ENCODE assay signal across 12 cellular contexts in the genomic region with DNA sequence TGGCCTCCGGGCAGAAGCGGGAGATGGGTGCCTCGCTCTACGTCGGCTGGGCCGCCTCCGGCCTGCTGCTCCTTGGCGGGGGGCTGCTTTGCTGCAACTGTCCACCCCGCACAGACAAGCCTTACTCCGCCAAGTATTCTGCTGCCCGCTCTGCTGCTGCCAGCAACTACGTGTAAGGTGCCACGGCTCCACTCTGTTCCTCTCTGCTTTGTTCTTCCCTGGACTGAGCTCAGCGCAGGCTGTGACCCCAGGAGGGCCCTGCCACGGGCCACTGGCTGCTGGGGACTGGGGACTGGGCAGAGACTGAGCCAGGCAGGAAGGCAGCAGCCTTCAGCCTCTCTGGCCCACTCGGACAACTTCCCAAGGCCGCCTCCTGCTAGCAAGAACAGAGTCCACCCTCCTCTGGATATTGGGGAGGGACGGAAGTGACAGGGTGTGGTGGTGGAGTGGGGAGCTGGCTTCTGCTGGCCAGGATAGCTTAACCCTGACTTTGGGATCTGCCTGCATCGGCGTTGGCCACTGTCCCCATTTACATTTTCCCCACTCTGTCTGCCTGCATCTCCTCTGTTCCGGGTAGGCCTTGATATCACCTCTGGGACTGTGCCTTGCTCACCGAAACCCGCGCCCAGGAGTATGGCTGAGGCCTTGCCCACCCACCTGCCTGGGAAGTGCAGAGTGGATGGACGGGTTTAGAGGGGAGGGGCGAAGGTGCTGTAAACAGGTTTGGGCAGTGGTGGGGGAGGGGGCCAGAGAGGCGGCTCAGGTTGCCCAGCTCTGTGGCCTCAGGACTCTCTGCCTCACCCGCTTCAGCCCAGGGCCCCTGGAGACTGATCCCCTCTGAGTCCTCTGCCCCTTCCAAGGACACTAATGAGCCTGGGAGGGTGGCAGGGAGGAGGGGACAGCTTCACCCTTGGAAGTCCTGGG. TPM values are rescaled to one million over a fixed set of nuclear protein-coding genes. Genes with fewer than 3 reads are reported as not detected.
A peak's percentile ranks its signal among the peaks of the same experiment; 100 is the strongest.
DNase-seq lines count a peak whose midpoint lies in the region; ATAC-seq and TF ChIP-seq lines count a peak whose summit lies in the region.
"Had no signal": no experiment of that assay in that cellular context is flagged by ENCODE, and none has a peak within 500 bp of the region (broad histone marks: within the 10 kb centered on the region; RNA-seq: fewer than 3 reads in every experiment).

No MANE protein-coding gene starts in this region.

- in situ Hi-C loops in T47D (cut with HindIII; ENCODE audit: low pct_unique_long_range_greater_than_20kb, low sequenced_read_pairs), result no loop called here

- no TSS peak for BruUV-seq in MCF 10A (replicated peaks; lab: Mats Ljungman, UMichigan)

- H3K9me3 Mint-ChIP-seq in MCF 10A (ENCODE audit: unreplicated experiment), result no peaks in the 10 kb centered on the region
- no peaks in the 10 kb centered on the region for H3K9me3 Mint-ChIP-seq in activated T-cell treated with anti-CD3 and anti-CD28 coated beads, Interleukin-2, amount 50 U/mL, for 72 hours

- H3K27me3 Mint-ChIP-seq in MCF 10A (ENCODE audit: insufficient read depth, unreplicated experiment), result no peaks in the 10 kb centered on the region
- peaks cover 17% of the 10 kb centered on the region for H3K27me3 Mint-ChIP-seq in activated T-cell treated with anti-CD3 and anti-CD28 coated beads, Interleukin-2, amount 50 U/mL, for 72 hours (ENCODE audit: low read depth)

- POLR2A ChIA-PET in MCF 10A (lab: Yijun Ruan, JAX), result interaction anchor here (2.0 to 2.3 kb wide), 2 partner anchors 10 to 19 kb away, joined by 7 to 8 read pairs; a partner anchor contains a TSS

- no peaks in the 10 kb centered on the region for H3K36me3 Mint-ChIP-seq in MCF 10A (ENCODE audit: insufficient read depth, unreplicated experiment)
- H3K36me3 Mint-ChIP-seq in activated T-cell treated with anti-CD3 and anti-CD28 coated beads, Interleukin-2, amount 50 U/mL, for 72 hours (ENCODE audit: insufficient read depth in 2 of 2), result no peaks in the 10 kb centered on the region

- no peak for TF ChIP-seq CTCF in MCF 10A (IDR thresholded peaks at IDR 0.05; ENCODE audit: unreplicated experiment)

- ATAC-seq in activated T-cell treated with anti-CD3 and anti-CD28 coated beads, Interleukin-2, amount 50 U/mL, for 72 hours (replicated peaks in 1 of 2), result no peak
- ATAC-seq in GM21447 (IDR thresholded peaks at IDR 0.05; ENCODE audit: unreplicated experiment), result no peak

- H3K27ac Mint-ChIP-seq in MCF 10A (ENCODE audit: low read depth, unreplicated experiment), result no peak overlapping the region
- no peak overlapping the region for H3K27ac Mint-ChIP-seq in activated T-cell treated with anti-CD3 and anti-CD28 coated beads, Interleukin-2, amount 50 U/mL, for 72 hours

- CTCF ChIA-PET in MCF 10A (lab: Yijun Ruan, JAX), result interaction anchor here (0.7 to 1.7 kb wide), 5 partner anchors 9 to 569 kb away, joined by 3 to 11 read pairs (median 4); no protein-coding TSS in a partner anchor

- peaks cover 33% of the 10 kb centered on the region for H3K4me1 Mint-ChIP-seq in MCF 10A (ENCODE audit: insufficient read depth, unreplicated experiment)
- H3K4me1 Mint-ChIP-seq in activated T-cell treated with anti-CD3 and anti-CD28 coated beads, Interleukin-2, amount 50 U/mL, for 72 hours (ENCODE audit: low read depth), result peaks cover 22% of the 10 kb centered on the region

- no peak overlapping the region for H3K4me3 Mint-ChIP-seq in MCF 10A (ENCODE audit: unreplicated experiment)
- no peak overlapping the region for H3K4me3 Mint-ChIP-seq in activated T-cell treated with anti-CD3 and anti-CD28 coated beads, Interleukin-2, amount 50 U/mL, for 72 hours

- DNase-seq in T47D (ENCODE audit: low read depth in 1 of 2, low spot score in 1 of 2) (peak; percentile 82 to 98), MCF 10A (ENCODE audit: unreplicated experiment) (no peak), SW480 (ENCODE audit: low spot score) (peak; percentile 94), left kidney (ENCODE audit: low read depth, low spot score) (peak; percentile 93), ureter (ENCODE audit: low spot score) (peak; percentile 90)
- no peak for DNase-seq in activated T-cell treated with anti-CD3 and anti-CD28 coated beads, Interleukin-2, amount 50 U/mL, for 72 hours
- DNase-seq in activated CD8-positive, alpha-beta memory T cell treated with anti-CD3 and anti-CD28 coated beads for 24 hours, result no peak
- DNase-seq: activated T-cell treated with anti-CD3 and anti-CD28 coated beads, Interleukin-2, amount 50 U/mL, for 48 hours; sigmoid colon had no signal

- intact Hi-C loops in MCF 10A (cut with micrococcal nuclease), result no loop called here

RNA-seq across cellular contexts. Expression of a gene that starts 1.1 kb away (rescaled TPM):
- total RNA-seq in MCF 10A (2022) (0.22 and 0.28 TPM in 2 replicates), ureter (244 TPM)
- under 1 TPM; 0.34 to 0.53 TPM for total RNA-seq in activated T-cell treated with anti-CD3 and anti-CD28 coated beads, Interleukin-2, amount 50 U/mL, for 72 hours

RNA-seq across cellular contexts. Expression of a gene that starts 10.4 kb away (rescaled TPM):
- total RNA-seq in MCF 10A (2022), result 4.4 and 7.3 TPM in 2 replicates
- 14.4 TPM for total RNA-seq in ureter
- total RNA-seq in activated T-cell treated with anti-CD3 and anti-CD28 coated beads, Interleukin-2, amount 50 U/mL, for 72 hours, result 1 to 10 TPM in 1 of 2 donors, not detected in 1; 1.8 TPM

RNA-seq across cellular contexts. Expression of a gene that starts 29.0 kb away (rescaled TPM):
- total RNA-seq in MCF 10A (2022), result not detected in 2 replicates
- not detected for total RNA-seq in ureter
- not detected for total RNA-seq in activated T-cell treated with anti-CD3 and anti-CD28 coated beads, Interleukin-2, amount 50 U/mL, for 72 hours
- total RNA-seq: endothelial cell of umbilical vein, sigmoid colon, temporal lobe had no signal

Comparison
In these comparisons a context has a peak if more than half of its experiments do, and no peak if none do; other contexts are left out.
1. DNase-seq: peak in T47D (2 of 2), SW480 (single experiment), left kidney (single experiment) and ureter (single experiment); none in MCF 10A (single experiment), activated T-cell treated with anti-CD3 and anti-CD28 coated beads, Interleukin-2, amount 50 U/mL, for 72 hours (0 of 2) and activated CD8-positive, alpha-beta memory T cell treated with anti-CD3 and anti-CD28 coated beads for 24 hours (single experiment).
2. RNA of a gene that starts 1.1 kb away (total RNA-seq): 244 TPM in ureter (single experiment); 0.34 to 0.53 TPM in activated T-cell treated with anti-CD3 and anti-CD28 coated beads, Interleukin-2, amount 50 U/mL, for 72 hours and 0.22 to 0.28 TPM in MCF 10A; every median in the first group is over 100 times any median in the second.